Comparison of ENCODE assay signal across 11 cellular contexts in the genomic region with DNA sequence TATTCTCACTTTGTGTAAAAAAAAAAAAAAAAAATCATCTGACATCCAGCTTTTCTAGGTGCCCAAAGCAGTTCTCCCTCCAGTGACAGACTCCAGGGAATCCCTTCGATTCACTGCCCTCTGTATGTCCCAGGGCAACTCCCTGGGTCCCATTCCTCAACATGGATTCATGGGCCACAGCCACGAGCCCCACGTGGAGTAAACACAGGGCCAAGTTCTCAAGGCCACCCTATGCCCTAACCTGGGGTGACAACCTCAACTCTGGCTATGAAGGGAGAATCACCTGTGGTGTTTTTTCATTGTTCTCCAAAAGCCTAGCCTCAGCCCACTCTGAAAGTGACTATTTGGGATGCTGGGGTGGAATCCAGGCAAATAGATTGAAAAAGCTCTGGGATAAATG. TPM values are rescaled to one million over a fixed set of nuclear protein-coding genes. Genes with fewer than 3 reads are reported as not detected.
DNase-seq lines count a peak whose midpoint lies in the region; ATAC-seq lines count a peak whose summit lies in the region.
"Had no signal": no experiment of that assay in that cellular context is flagged by ENCODE, and none has a peak within 500 bp of the region (broad histone marks: within the 10 kb centered on the region; RNA-seq: fewer than 3 reads in every experiment).

No MANE protein-coding gene starts in this region.

- peaks cover 14% of the 10 kb centered on the region for H3K36me3 Mint-ChIP-seq in CD4-positive, CD25-positive, alpha-beta regulatory T cell
- peaks cover 17% of the 10 kb centered on the region for H3K36me3 Mint-ChIP-seq in activated CD4-positive, alpha-beta memory T cell treated with anti-CD3 and anti-CD28 coated beads for 36 hours

- ATAC-seq in CD4-positive, CD25-positive, alpha-beta regulatory T cell (ENCODE audit: low read depth in 2 of 2), result no peak

- H3K36me3 ChIP-seq in ACC112 (ENCODE audit: insufficient read depth, low read length), result peaks cover 16% of the 10 kb centered on the region; the same call in 1 of the 2 replicates
- H3K36me3 ChIP-seq in CD4-positive, CD25-positive, alpha-beta regulatory T cell (ENCODE audit: control insufficient read depth, insufficient read depth, low read length), result no peaks in the 10 kb centered on the region

- H3K27me3 ChIP-seq in ACC112 (ENCODE audit: insufficient read depth, low read length), result no peaks in the 10 kb centered on the region
- H3K27me3 ChIP-seq in CD4-positive, CD25-positive, alpha-beta regulatory T cell (ENCODE audit: control insufficient read depth, insufficient read depth, low read length), result no peaks in the 10 kb centered on the region

- H3K4me1 Mint-ChIP-seq in CD4-positive, CD25-positive, alpha-beta regulatory T cell, result peaks cover 27 to 81% (median 50%) of the 10 kb centered on the region in 4 donors
- H3K4me1 Mint-ChIP-seq in activated CD4-positive, alpha-beta memory T cell treated with anti-CD3 and anti-CD28 coated beads for 36 hours (ENCODE audit: low read depth), result peaks cover 63% of the 10 kb centered on the region

- H3K27me3 Mint-ChIP-seq in CD4-positive, CD25-positive, alpha-beta regulatory T cell, result peaks cover 9% of the 10 kb centered on the region
- no peaks in the 10 kb centered on the region for H3K27me3 Mint-ChIP-seq in activated CD4-positive, alpha-beta memory T cell treated with anti-CD3 and anti-CD28 coated beads for 36 hours

- H3K9me3 Mint-ChIP-seq in CD4-positive, CD25-positive, alpha-beta regulatory T cell, result no peaks in the 10 kb centered on the region
- H3K9me3 Mint-ChIP-seq in activated CD4-positive, alpha-beta memory T cell treated with anti-CD3 and anti-CD28 coated beads for 36 hours, result no peaks in the 10 kb centered on the region

- no peak overlapping the region for H2AFZ ChIP-seq in ACC112 (ENCODE audit: low read length, unreplicated experiment)

- peaks cover 49% of the 10 kb centered on the region for H3K4me1 ChIP-seq in ACC112 (ENCODE audit: control insufficient read depth, insufficient read depth, low read length, unreplicated experiment)
- H3K4me1 ChIP-seq in CD4-positive, CD25-positive, alpha-beta regulatory T cell (ENCODE audit: control insufficient read depth, insufficient read depth, low read length, poor library complexity, severe bottlenecking), result peaks cover 36% of the 10 kb centered on the region

- peak overlapping the region in 2 of 3 donors; percentile 52 to 65 for H3K27ac Mint-ChIP-seq in CD4-positive, CD25-positive, alpha-beta regulatory T cell
- H3K27ac Mint-ChIP-seq in activated CD4-positive, alpha-beta memory T cell treated with anti-CD3 and anti-CD28 coated beads for 36 hours, result peak overlapping the region; percentile 13

- no peak overlapping the region for H3K27ac ChIP-seq in ACC112 (ENCODE audit: low read depth, low read length)
- no peak overlapping the region for H3K27ac ChIP-seq in CD4-positive, CD25-positive, alpha-beta regulatory T cell (ENCODE audit: insufficient read depth, low read length, poor library complexity, severe bottlenecking)
- H3K27ac ChIP-seq: SK-N-MC had no signal

- peak overlapping the region; percentile 98 for H3K4me3 ChIP-seq in ACC112 (ENCODE audit: low read depth, low read length)
- H3K4me3 ChIP-seq in CD4-positive, CD25-positive, alpha-beta regulatory T cell (ENCODE audit: low read depth, low read length), result no peak overlapping the region
- H3K4me3 ChIP-seq: SK-N-MC had no signal

- no peak for DNase-seq in CD4-positive, CD25-positive, alpha-beta regulatory T cell
- no peak for DNase-seq in activated CD4-positive, alpha-beta memory T cell treated with anti-CD3 and anti-CD28 coated beads for 36 hours
- peak; percentile 35 for DNase-seq in mesenteric fat pad (ENCODE audit: low spot score)
- DNase-seq in dermis blood vessel endothelial cell, result no peak
- no peak for DNase-seq in NCI-H748 (lab: John Stamatoyannopoulos, UW; ENCODE audit: unreplicated experiment)
- no peak for DNase-seq in NCI-H2227 (lab: John Stamatoyannopoulos, UW; ENCODE audit: unreplicated experiment)
- DNase-seq: activated gamma-delta T cell treated with Interleukin-2 at 50 U/mL for 16 hours, GF-D8, KBM-7 had no signal

- POLR2A ChIA-PET in activated CD4-positive, alpha-beta memory T cell treated with anti-CD3 and anti-CD28 coated beads for 36 hours (lab: Charles Lee), result interaction anchor here (1.0 kb wide), 1 partner anchor 76 kb away, joined by 3 read pairs; no protein-coding TSS in a partner anchor

- CTCF ChIA-PET in activated CD4-positive, alpha-beta memory T cell treated with anti-CD3 and anti-CD28 coated beads for 36 hours (lab: Charles Lee), result interaction anchor here (1.9 kb wide), 1 partner anchor 93 kb away, joined by 6 read pairs; no protein-coding TSS in a partner anchor

- H3K79me2 ChIP-seq in ACC112 (ENCODE audit: control insufficient read depth, insufficient read depth, low read length, unreplicated experiment), result peaks cover 91% of the 10 kb centered on the region

- no peaks in the 10 kb centered on the region for H3K9me3 ChIP-seq in CD4-positive, CD25-positive, alpha-beta regulatory T cell (ENCODE audit: control insufficient read depth in 2 of 2, low read length in 2 of 2)

- H3K4me3 Mint-ChIP-seq in CD4-positive, CD25-positive, alpha-beta regulatory T cell, result peak overlapping the region in 3 of 4 donors; percentile 13 to 52 (median 39)
- no peak overlapping the region for H3K4me3 Mint-ChIP-seq in activated CD4-positive, alpha-beta memory T cell treated with anti-CD3 and anti-CD28 coated beads for 36 hours

- intact Hi-C loops in activated CD4-positive, alpha-beta memory T cell treated with anti-CD3 and anti-CD28 coated beads for 36 hours (cut with micrococcal nuclease), result no loop called here

RNA-seq across cellular contexts. Expression of gene BNIP3, which starts 3.4 kb away (rescaled TPM):
- 20.2 TPM for total RNA-seq in CD4-positive, CD25-positive, alpha-beta regulatory T cell
- polyA plus RNA-seq in CD4-positive, CD25-positive, alpha-beta regulatory T cell, result 10 to 100 TPM; 21.2 to 35.1 (median 30.5) TPM
- 10 to 100 TPM; 84.9 to 86.9 TPM for total RNA-seq in activated CD4-positive, alpha-beta memory T cell treated with anti-CD3 and anti-CD28 coated beads for 36 hours
- total RNA-seq in mesenteric fat pad (63.1 TPM), dermis blood vessel endothelial cell (92.8 and 95.6 TPM in 2 replicates)
